9 cellular contexts compared by ENCODE assay signal in genomic region chr14:70186826-70187483, GRCh38. TPM values are rescaled to one million over a fixed set of nuclear protein-coding genes. Genes with fewer than 3 reads are reported as not detected.
A peak's percentile ranks its signal among the peaks of the same experiment; 100 is the strongest.
DNase-seq lines count a peak whose midpoint lies in the region; ATAC-seq and TF ChIP-seq lines count a peak whose summit lies in the region.
"Had no signal": no experiment of that assay in that cellular context is flagged by ENCODE, and none has a peak within 500 bp of the region (broad histone marks: within the 10 kb centered on the region; RNA-seq: fewer than 3 reads in every experiment).

No MANE protein-coding gene starts in this region.

- H2AFZ ChIP-seq in H9 (ENCODE audit: low read length): no peak overlapping the region

- H3K27ac Mint-ChIP-seq in CD14-positive monocyte (no peak overlapping the region), H9 (no peak overlapping the region)
- peak overlapping the region; percentile 71 for H3K27ac Mint-ChIP-seq in activated naive CD8-positive, alpha-beta T cell treated with anti-CD3 and anti-CD28 coated beads, Interleukin-2, amount 50 U/mL, for 24 hours

- H3K27ac ChIP-seq in H9 (ENCODE audit: insufficient read length, low read depth, low read length) (no peak overlapping the region), tibial artery (no peak overlapping the region), gastroesophageal sphincter (no peak overlapping the region)
- H3K27ac ChIP-seq: HL-60 had no signal

- intact Hi-C loops in CD14-positive monocyte (cut with micrococcal nuclease) (no loop called here), tibial artery (cut with DNase I; ENCODE audit: low total_unique reads) (no loop called here)

- DNase-seq in CD14-positive monocyte (ENCODE audit: low spot score) (no peak), H9 (peak; percentile 59), iris pigment epithelial cell (ENCODE audit: low read depth) (peak; percentile 12), tibial artery (no peak)
- peak; percentile 49 for DNase-seq in activated naive CD8-positive, alpha-beta T cell treated with anti-CD3 and anti-CD28 coated beads, Interleukin-2, amount 50 U/mL, for 24 hours
- DNase-seq in activated effector memory CD4-positive, alpha-beta T cell treated with Interleukin-2 at 50 U/mL for 16 hours: no peak

- no peak overlapping the region for H2BK20ac ChIP-seq in H9 (ENCODE audit: low read depth, low read length, poor library complexity, severe bottlenecking)

- no peak overlapping the region for H3K4ac ChIP-seq in H9 (ENCODE audit: low read depth, low read length)

- no CpG with 5 or more reads among the region's 29 CpGs for WGBS in H9 (ENCODE audit: extremely low coverage, insufficient read length, low lambda C conversion rate)
- WGBS in gastroesophageal sphincter (ENCODE audit: low coverage in 1 of 2), 2 donors: 14 to 37% methylated on average over 4 to 16 of the region's 29 CpGs

- ATAC-seq in activated naive CD8-positive, alpha-beta T cell treated with anti-CD3 and anti-CD28 coated beads, Interleukin-2, amount 50 U/mL, for 24 hours: no peak
- ATAC-seq in gastroesophageal sphincter (no peak), HG03571 (IDR thresholded peaks at IDR 0.05; ENCODE audit: unreplicated experiment) (no peak)

- no peak overlapping the region for H3K14ac ChIP-seq in H9 (ENCODE audit: insufficient read depth, low read length)

- H3K4me1 Mint-ChIP-seq in CD14-positive monocyte (peaks cover 23% of the 10 kb centered on the region), H9 (peaks cover 20 to 28% of the 10 kb centered on the region in 2 experiments)
- peaks cover 27% of the 10 kb centered on the region for H3K4me1 Mint-ChIP-seq in activated naive CD8-positive, alpha-beta T cell treated with anti-CD3 and anti-CD28 coated beads, Interleukin-2, amount 50 U/mL, for 24 hours

- no peak overlapping the region for H2BK5ac ChIP-seq in H9 (ENCODE audit: insufficient read length, low read length)

- no peak for TF ChIP-seq CTCF in CD14-positive monocyte (IDR thresholded peaks at IDR 0.05)
- no peak for TF ChIP-seq CTCF in H9 (conservative IDR thresholded peaks at IDR 0.05)
- TF ChIP-seq CTCF in tibial artery (IDR thresholded peaks at IDR 0.05): no peak
- no peak for TF ChIP-seq CTCF in gastroesophageal sphincter (IDR thresholded peaks at IDR 0.05)

- H2BK15ac ChIP-seq in H9 (ENCODE audit: low read depth, low read length): no peak overlapping the region

- H3K9me3 Mint-ChIP-seq in CD14-positive monocyte: peaks cover 0 to 23% (median 10%) of the 10 kb centered on the region in 7 donors
- peaks cover 0 to 2% of the 10 kb centered on the region in 2 experiments; a peak in 2 of 5 replicates for H3K9me3 Mint-ChIP-seq in H9
- no peaks in the 10 kb centered on the region for H3K9me3 Mint-ChIP-seq in activated naive CD8-positive, alpha-beta T cell treated with anti-CD3 and anti-CD28 coated beads, Interleukin-2, amount 50 U/mL, for 24 hours

- TF ChIP-seq POLR2A in gastroesophageal sphincter (IDR thresholded peaks at IDR 0.05): no peak

- H3K36me3 ChIP-seq in tibial artery: no peaks in the 10 kb centered on the region
- H3K36me3 ChIP-seq in gastroesophageal sphincter: no peaks in the 10 kb centered on the region

- TF ChIP-seq EP300 in gastroesophageal sphincter (IDR thresholded peaks at IDR 0.05): no peak

- no peak overlapping the region for H3K18ac ChIP-seq in H9 (ENCODE audit: insufficient read length, low read depth, low read length)

- H3K4me2 ChIP-seq in H9 (ENCODE audit: insufficient read depth, insufficient read length, low read length): peak overlapping the region; percentile 63

- H3K79me2 ChIP-seq in H9 (ENCODE audit: insufficient read depth, low read length): no peaks in the 10 kb centered on the region

- H3K27me3 Mint-ChIP-seq in CD14-positive monocyte (ENCODE audit: low read depth in 3 of 3) (peaks cover 47 to 67% (median 48%) of the 10 kb centered on the region in 3 donors), H9 (ENCODE audit: low read depth) (peaks cover 67% of the 10 kb centered on the region)
- peaks cover 55% of the 10 kb centered on the region for H3K27me3 Mint-ChIP-seq in activated naive CD8-positive, alpha-beta T cell treated with anti-CD3 and anti-CD28 coated beads, Interleukin-2, amount 50 U/mL, for 24 hours

- H3K4me3 ChIP-seq in tibial artery (peak overlapping the region; percentile 30 to 54), gastroesophageal sphincter (peak overlapping the region in 1 of 2 donors; percentile 52)

- H4K5ac ChIP-seq in H9 (ENCODE audit: insufficient read length, low read depth, low read length): no peak overlapping the region

- H3K9ac ChIP-seq in H9 (ENCODE audit: extremely low read depth, insufficient read length, low read length): no peak overlapping the region

- peaks cover 10% of the 10 kb centered on the region for H3K4me1 ChIP-seq in H9 (ENCODE audit: insufficient read depth, low read length)
- H3K4me1 ChIP-seq in tibial artery: peaks cover 0 to 32% (median 24%) of the 10 kb centered on the region in 4 donors
- peaks cover 0 to 30% (median 18%) of the 10 kb centered on the region in 3 donors for H3K4me1 ChIP-seq in gastroesophageal sphincter

- H3K27me3 ChIP-seq in H9 (ENCODE audit: insufficient read depth, low read length): peaks cover 18% of the 10 kb centered on the region; the same call in 1 of the 2 replicates
- peaks cover 0 to 41% of the 10 kb centered on the region in 2 donors for H3K27me3 ChIP-seq in tibial artery
- H3K27me3 ChIP-seq in gastroesophageal sphincter: peaks cover 69% of the 10 kb centered on the region

- H3K4me3 Mint-ChIP-seq in CD14-positive monocyte (peak overlapping the region; percentile 75 to 89), H9 (peak overlapping the region; percentile 72 to 86)
- H3K4me3 Mint-ChIP-seq in activated naive CD8-positive, alpha-beta T cell treated with anti-CD3 and anti-CD28 coated beads, Interleukin-2, amount 50 U/mL, for 24 hours: peak overlapping the region; percentile 89

- peaks cover 22% of the 10 kb centered on the region for H3K23me2 ChIP-seq in H9 (ENCODE audit: insufficient read length, low read depth, low read length, poor library complexity, severe bottlenecking)

- no peak overlapping the region for H3K23ac ChIP-seq in H9 (ENCODE audit: insufficient read length, low read depth, low read length)

- H2AK5ac ChIP-seq in H9 (ENCODE audit: insufficient read length, low read length): no peak overlapping the region

- peaks cover 0 to 7% of the 10 kb centered on the region in 2 donors for H3K36me3 Mint-ChIP-seq in CD14-positive monocyte
- no peaks in the 10 kb centered on the region; a peak in 1 of 7 replicates for H3K36me3 Mint-ChIP-seq in H9 (ENCODE audit: insufficient read depth in 1 of 3, low read depth in 3 of 3)
- H3K36me3 Mint-ChIP-seq in activated naive CD8-positive, alpha-beta T cell treated with anti-CD3 and anti-CD28 coated beads, Interleukin-2, amount 50 U/mL, for 24 hours (ENCODE audit: low read depth): no peaks in the 10 kb centered on the region

- no peaks in the 10 kb centered on the region for H3K9me3 ChIP-seq in H9 (ENCODE audit: control insufficient read depth, low read depth, low read length)
- H3K9me3 ChIP-seq in tibial artery: no peaks in the 10 kb centered on the region
- H3K9me3 ChIP-seq in gastroesophageal sphincter: no peaks in the 10 kb centered on the region

- H2BK12ac ChIP-seq in H9 (ENCODE audit: insufficient read length, low read depth, low read length): no peak overlapping the region

- no peaks in the 10 kb centered on the region for H3K79me1 ChIP-seq in H9 (ENCODE audit: insufficient read depth, low read depth, low read length, poor library complexity, severe bottlenecking)

- H4K91ac ChIP-seq in H9 (ENCODE audit: insufficient read length, low read depth, low read length): no peak overlapping the region

- no peak overlapping the region for H4K8ac ChIP-seq in H9 (replicated peaks; ENCODE audit: insufficient read length, low read depth, low read length)

- no peak overlapping the region for H2BK120ac ChIP-seq in H9 (ENCODE audit: low read depth, low read length, poor library complexity, severe bottlenecking)

- H4K20me1 ChIP-seq in H9 (ENCODE audit: control insufficient read depth, insufficient read depth, insufficient read length): no peaks in the 10 kb centered on the region

- no peak overlapping the region for H3K56ac ChIP-seq in H9 (ENCODE audit: insufficient read length, low read depth, low read length)

- no peak overlapping the region for H3T11ph ChIP-seq in H9 (ENCODE audit: low read length)

RNA-seq across cellular contexts. Expression of gene SLC8A3, which starts 1.8 kb away (rescaled TPM):
- polyA plus RNA-seq in CD14-positive monocyte: not detected
- total RNA-seq in H9 (2021) (0.07 and 0.13 TPM in 2 replicates), gastroesophageal sphincter (1 to 10 TPM in 2 of 4 donors, under 1 TPM in 2; 0.49 to 1.5 (median 0.92) TPM)

Comparison
In these comparisons a context has a peak if more than half of its experiments do, and no peak if none do; other contexts are left out.
1. DNase-seq: peak in H9 (single experiment), activated naive CD8-positive, alpha-beta T cell treated with anti-CD3 and anti-CD28 coated beads, Interleukin-2, amount 50 U/mL, for 24 hours (single experiment) and iris pigment epithelial cell (single experiment); none in CD14-positive monocyte (single experiment), tibial artery (0 of 2) and activated effector memory CD4-positive, alpha-beta T cell treated with Interleukin-2 at 50 U/mL for 16 hours (single experiment).
2. Peak in every context shown above with its lines, with median percentiles within 50 percentile points of each other: H3K4me3 Mint-ChIP-seq.